ENCODE assay signal across 1 cellular context in the genomic region with DNA sequence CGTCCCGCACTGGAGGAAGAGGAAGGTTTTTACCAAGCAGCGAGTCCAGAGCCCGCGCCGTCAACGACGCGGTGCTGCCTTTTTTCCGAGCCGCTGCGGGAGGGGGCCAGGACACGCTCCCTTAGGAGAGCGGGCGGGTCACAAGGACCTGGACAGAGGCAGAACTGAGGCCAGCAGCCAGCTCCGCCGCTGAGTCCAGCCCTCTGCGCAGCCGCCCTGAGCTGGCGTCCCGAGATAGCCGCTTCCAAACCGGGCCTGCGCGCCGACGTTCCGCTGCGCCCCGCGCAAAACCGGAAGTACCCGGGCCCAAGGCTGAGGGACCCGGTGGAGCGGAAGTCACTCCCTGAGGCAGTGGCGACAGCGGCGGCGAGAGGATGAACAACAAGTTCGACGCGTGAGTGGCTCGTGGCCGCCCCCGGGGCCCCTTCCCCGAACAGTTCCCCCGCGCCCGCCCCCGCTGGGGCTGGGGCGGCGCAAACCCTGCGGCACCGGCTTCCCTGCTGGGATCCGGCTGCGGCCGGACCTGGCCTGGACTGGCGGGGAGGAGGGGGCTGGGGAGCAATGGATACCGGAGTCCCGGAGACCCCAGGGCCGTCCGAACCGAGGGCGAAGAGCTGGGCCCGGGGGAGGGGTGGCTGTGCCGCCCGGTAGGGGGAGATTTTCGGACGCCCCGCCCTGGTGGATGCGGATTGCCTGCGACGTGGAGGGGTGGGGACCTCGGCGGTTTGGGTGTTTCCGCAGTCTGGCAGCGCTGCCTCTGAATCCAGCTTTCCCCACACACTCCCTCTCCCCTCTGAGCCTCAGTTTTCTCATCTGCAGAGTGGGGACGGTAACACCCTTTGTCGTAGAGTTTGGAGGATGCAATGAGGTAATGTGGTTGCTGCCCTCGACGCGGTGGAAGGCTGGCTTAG.
TF ChIP-seq lines count a peak whose summit lies in the region.

A gene with protein sequence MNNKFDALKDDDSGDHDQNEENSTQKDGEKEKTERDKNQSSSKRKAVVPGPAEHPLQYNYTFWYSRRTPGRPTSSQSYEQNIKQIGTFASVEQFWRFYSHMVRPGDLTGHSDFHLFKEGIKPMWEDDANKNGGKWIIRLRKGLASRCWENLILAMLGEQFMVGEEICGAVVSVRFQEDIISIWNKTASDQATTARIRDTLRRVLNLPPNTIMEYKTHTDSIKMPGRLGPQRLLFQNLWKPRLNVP (plus strand): TSS at position 339 of the 911 bp plus-strand sequence. CDS start 36 bp downstream, at position 375.
A gene (minus strand): TSS at position 207 of the 911 bp plus-strand sequence. CDS start 675 bp downstream, outside the sequence.

TF ChIP-seq in HepG2, 621 proteins besides CTCF, POLR2A, EP300 and RAD21 (continued from another document and continues in another):
- TF ChIP-seq, protein P1, sequence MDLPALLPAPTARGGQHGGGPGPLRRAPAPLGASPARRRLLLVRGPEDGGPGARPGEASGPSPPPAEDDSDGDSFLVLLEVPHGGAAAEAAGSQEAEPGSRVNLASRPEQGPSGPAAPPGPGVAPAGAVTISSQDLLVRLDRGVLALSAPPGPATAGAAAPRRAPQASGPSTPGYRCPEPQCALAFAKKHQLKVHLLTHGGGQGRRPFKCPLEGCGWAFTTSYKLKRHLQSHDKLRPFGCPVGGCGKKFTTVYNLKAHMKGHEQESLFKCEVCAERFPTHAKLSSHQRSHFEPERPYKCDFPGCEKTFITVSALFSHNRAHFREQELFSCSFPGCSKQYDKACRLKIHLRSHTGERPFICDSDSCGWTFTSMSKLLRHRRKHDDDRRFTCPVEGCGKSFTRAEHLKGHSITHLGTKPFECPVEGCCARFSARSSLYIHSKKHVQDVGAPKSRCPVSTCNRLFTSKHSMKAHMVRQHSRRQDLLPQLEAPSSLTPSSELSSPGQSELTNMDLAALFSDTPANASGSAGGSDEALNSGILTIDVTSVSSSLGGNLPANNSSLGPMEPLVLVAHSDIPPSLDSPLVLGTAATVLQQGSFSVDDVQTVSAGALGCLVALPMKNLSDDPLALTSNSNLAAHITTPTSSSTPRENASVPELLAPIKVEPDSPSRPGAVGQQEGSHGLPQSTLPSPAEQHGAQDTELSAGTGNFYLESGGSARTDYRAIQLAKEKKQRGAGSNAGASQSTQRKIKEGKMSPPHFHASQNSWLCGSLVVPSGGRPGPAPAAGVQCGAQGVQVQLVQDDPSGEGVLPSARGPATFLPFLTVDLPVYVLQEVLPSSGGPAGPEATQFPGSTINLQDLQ (CRISPR knock-in tag; IDR thresholded peaks at IDR 0.05) = peak; percentile 99
- peak; percentile 82 for TF ChIP-seq ZNF354B (CRISPR knock-in tag; IDR thresholded peaks at IDR 0.05)
- peak; percentile 31; the same call in 1 of the 2 replicates for TF ChIP-seq ZC3H4 (CRISPR knock-in tag; IDR thresholded peaks at IDR 0.05; ENCODE audit: borderline replicate concordance)
- peak; percentile 75 for TF ChIP-seq TBL1XR1 (IDR thresholded peaks at IDR 0.05; ENCODE audit: borderline replicate concordance, low read length, partially characterized antibody)
- TF ChIP-seq BHLHE40 (IDR thresholded peaks at IDR 0.05; ENCODE audit: low read length) = peak; percentile 94
- peak; percentile 99 for TF ChIP-seq YEATS2 (CRISPR knock-in tag; IDR thresholded peaks at IDR 0.05; ENCODE audit: borderline replicate concordance)
- TF ChIP-seq ZNF788 (CRISPR knock-in tag; IDR thresholded peaks at IDR 0.05; ENCODE audit: borderline replicate concordance) = peak; percentile 99; the same call in 1 of the 2 replicates
- TF ChIP-seq, protein P2, sequence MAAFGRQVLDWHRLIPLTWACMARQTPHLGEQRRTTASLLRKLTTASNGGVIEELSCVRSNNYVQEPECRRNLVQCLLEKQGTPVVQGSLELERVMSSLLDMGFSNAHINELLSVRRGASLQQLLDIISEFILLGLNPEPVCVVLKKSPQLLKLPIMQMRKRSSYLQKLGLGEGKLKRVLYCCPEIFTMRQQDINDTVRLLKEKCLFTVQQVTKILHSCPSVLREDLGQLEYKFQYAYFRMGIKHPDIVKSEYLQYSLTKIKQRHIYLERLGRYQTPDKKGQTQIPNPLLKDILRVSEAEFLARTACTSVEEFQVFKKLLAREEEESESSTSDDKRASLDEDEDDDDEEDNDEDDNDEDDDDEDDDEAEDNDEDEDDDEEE (CRISPR knock-in tag; IDR thresholded peaks at IDR 0.05) = peak; percentile 100
- TF ChIP-seq, protein P3, sequence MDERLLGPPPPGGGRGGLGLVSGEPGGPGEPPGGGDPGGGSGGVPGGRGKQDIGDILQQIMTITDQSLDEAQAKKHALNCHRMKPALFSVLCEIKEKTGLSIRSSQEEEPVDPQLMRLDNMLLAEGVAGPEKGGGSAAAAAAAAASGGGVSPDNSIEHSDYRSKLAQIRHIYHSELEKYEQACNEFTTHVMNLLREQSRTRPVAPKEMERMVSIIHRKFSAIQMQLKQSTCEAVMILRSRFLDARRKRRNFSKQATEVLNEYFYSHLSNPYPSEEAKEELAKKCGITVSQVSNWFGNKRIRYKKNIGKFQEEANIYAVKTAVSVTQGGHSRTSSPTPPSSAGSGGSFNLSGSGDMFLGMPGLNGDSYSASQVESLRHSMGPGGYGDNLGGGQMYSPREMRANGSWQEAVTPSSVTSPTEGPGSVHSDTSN (CRISPR knock-in tag; IDR thresholded peaks at IDR 0.05) = 0 out of 2 replicates have a peak, but pooled peaks have one; percentile 37
- TF ChIP-seq CBFB (CRISPR knock-in tag; IDR thresholded peaks at IDR 0.05) = peak; percentile 97
- TF ChIP-seq RELA (CRISPR knock-in tag; IDR thresholded peaks at IDR 0.05) = no peak; the same call in 1 of the 2 replicates
- TF ChIP-seq ZNF296 (CRISPR knock-in tag; conservative IDR thresholded peaks at IDR 0.05) = peak; percentile 38; the same call in 1 of the 2 replicates
- TF ChIP-seq ZNF510 (CRISPR knock-in tag; IDR thresholded peaks at IDR 0.05; ENCODE audit: low read depth) = peak; percentile 94
- no peak for TF ChIP-seq ZNF207 (IDR thresholded peaks at IDR 0.05; ENCODE audit: borderline replicate concordance)
- TF ChIP-seq AKAP8 (CRISPR knock-in tag; IDR thresholded peaks at IDR 0.05) = peak; percentile 88
- peak; percentile 98 for TF ChIP-seq ZNF160 (CRISPR knock-in tag; IDR thresholded peaks at IDR 0.05)
- TF ChIP-seq ZNF768 (CRISPR knock-in tag; IDR thresholded peaks at IDR 0.05) = peak; percentile 89
- TF ChIP-seq, protein P4, sequence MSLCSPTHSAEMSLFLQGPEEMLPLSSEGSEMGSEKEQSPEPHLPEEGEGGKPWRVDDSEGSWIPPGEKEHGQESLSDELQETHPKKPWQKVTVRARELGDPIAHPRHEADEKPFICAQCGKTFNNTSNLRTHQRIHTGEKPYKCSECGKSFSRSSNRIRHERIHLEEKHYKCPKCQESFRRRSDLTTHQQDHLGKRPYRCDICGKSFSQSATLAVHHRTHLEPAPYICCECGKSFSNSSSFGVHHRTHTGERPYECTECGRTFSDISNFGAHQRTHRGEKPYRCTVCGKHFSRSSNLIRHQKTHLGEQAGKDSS (CRISPR knock-in tag; IDR thresholded peaks at IDR 0.05; ENCODE audit: borderline replicate concordance, low read depth) = peak; percentile 99
- TF ChIP-seq CREB1 (IDR thresholded peaks at IDR 0.05) = peak; percentile 74
- TF ChIP-seq CREB1 (CRISPR knock-in tag; IDR thresholded peaks at IDR 0.05) = peak; percentile 59; the same call in 1 of the 2 replicates
- TF ChIP-seq, protein P5, sequence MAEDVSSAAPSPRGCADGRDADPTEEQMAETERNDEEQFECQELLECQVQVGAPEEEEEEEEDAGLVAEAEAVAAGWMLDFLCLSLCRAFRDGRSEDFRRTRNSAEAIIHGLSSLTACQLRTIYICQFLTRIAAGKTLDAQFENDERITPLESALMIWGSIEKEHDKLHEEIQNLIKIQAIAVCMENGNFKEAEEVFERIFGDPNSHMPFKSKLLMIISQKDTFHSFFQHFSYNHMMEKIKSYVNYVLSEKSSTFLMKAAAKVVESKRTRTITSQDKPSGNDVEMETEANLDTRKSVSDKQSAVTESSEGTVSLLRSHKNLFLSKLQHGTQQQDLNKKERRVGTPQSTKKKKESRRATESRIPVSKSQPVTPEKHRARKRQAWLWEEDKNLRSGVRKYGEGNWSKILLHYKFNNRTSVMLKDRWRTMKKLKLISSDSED (CRISPR knock-in tag; IDR thresholded peaks at IDR 0.05) = peak; percentile 92; the same call in 1 of the 2 replicates
- TF ChIP-seq, protein P6, sequence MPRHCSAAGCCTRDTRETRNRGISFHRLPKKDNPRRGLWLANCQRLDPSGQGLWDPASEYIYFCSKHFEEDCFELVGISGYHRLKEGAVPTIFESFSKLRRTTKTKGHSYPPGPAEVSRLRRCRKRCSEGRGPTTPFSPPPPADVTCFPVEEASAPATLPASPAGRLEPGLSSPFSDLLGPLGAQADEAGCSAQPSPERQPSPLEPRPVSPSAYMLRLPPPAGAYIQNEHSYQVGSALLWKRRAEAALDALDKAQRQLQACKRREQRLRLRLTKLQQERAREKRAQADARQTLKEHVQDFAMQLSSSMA (CRISPR knock-in tag; IDR thresholded peaks at IDR 0.05) = peak; percentile 97
- no peak for TF ChIP-seq RBM22 (optimal IDR thresholded peaks at IDR 0.05; ENCODE audit: low read length)
- TF ChIP-seq ZNF317 (CRISPR knock-in tag; IDR thresholded peaks at IDR 0.05) = peak; percentile 94
- TF ChIP-seq, protein P7, sequence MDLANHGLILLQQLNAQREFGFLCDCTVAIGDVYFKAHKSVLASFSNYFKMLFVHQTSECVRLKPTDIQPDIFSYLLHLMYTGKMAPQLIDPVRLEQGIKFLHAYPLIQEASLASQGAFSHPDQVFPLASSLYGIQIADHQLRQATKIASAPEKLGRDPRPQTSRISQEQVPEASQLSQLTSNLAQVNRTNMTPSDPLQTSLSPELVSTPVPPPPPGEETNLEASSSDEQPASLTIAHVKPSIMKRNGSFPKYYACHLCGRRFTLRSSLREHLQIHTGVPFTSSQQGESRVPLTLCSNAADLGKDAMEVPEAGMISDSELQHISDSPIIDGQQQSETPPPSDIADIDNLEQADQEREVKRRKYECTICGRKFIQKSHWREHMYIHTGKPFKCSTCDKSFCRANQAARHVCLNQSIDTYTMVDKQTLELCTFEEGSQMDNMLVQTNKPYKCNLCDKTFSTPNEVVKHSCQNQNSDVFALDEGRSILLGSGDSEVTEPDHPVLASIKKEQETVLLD (CRISPR knock-in tag; IDR thresholded peaks at IDR 0.05; ENCODE audit: low read depth) = peak; percentile 97
- TF ChIP-seq ZFP36L2 (CRISPR knock-in tag; IDR thresholded peaks at IDR 0.05) = peak; percentile 95; the same call in 1 of the 2 replicates
- peak; percentile 94 for TF ChIP-seq ZNF816 (CRISPR knock-in tag; IDR thresholded peaks at IDR 0.05; ENCODE audit: borderline replicate concordance)
- peak; percentile 66; the same call in 1 of the 2 replicates for TF ChIP-seq SP5 (CRISPR knock-in tag; IDR thresholded peaks at IDR 0.05; ENCODE audit: borderline replicate concordance, low read depth)
- TF ChIP-seq ISL2 (CRISPR knock-in tag; IDR thresholded peaks at IDR 0.05) = peak; percentile 92
- TF ChIP-seq SALL2 (CRISPR knock-in tag; IDR thresholded peaks at IDR 0.05) = peak; percentile 98
- TF ChIP-seq NBN (conservative IDR thresholded peaks at IDR 0.05) = no peak
- TF ChIP-seq, protein P8, sequence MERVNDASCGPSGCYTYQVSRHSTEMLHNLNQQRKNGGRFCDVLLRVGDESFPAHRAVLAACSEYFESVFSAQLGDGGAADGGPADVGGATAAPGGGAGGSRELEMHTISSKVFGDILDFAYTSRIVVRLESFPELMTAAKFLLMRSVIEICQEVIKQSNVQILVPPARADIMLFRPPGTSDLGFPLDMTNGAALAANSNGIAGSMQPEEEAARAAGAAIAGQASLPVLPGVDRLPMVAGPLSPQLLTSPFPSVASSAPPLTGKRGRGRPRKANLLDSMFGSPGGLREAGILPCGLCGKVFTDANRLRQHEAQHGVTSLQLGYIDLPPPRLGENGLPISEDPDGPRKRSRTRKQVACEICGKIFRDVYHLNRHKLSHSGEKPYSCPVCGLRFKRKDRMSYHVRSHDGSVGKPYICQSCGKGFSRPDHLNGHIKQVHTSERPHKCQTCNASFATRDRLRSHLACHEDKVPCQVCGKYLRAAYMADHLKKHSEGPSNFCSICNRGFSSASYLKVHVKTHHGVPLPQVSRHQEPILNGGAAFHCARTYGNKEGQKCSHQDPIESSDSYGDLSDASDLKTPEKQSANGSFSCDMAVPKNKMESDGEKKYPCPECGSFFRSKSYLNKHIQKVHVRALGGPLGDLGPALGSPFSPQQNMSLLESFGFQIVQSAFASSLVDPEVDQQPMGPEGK (CRISPR knock-in tag; IDR thresholded peaks at IDR 0.05) = peak; percentile 99
- 0 out of 2 replicates have a peak, but pooled peaks have one; percentile 18 for TF ChIP-seq ZNF737 (CRISPR knock-in tag; IDR thresholded peaks at IDR 0.05; ENCODE audit: borderline replicate concordance)
- TF ChIP-seq, protein P9, sequence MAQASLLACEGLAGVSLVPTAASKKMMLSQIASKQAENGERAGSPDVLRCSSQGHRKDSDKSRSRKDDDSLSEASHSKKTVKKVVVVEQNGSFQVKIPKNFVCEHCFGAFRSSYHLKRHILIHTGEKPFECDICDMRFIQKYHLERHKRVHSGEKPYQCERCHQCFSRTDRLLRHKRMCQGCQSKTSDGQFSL (CRISPR knock-in tag; IDR thresholded peaks at IDR 0.05) = peak; percentile 30
- TF ChIP-seq FOXP1 (IDR thresholded peaks at IDR 0.05) = no peak
- peak; percentile 52 for TF ChIP-seq FOXP1 (CRISPR knock-in tag; IDR thresholded peaks at IDR 0.05)
- no peak for TF ChIP-seq CENPX (CRISPR knock-in tag; IDR thresholded peaks at IDR 0.05)
- TF ChIP-seq ZNF292 (CRISPR knock-in tag; IDR thresholded peaks at IDR 0.05; ENCODE audit: borderline replicate concordance, low read depth) = peak; percentile 66; the same call in 1 of the 2 replicates
- peak; percentile 93 for TF ChIP-seq FOXK1 (CRISPR knock-in tag; IDR thresholded peaks at IDR 0.05; ENCODE audit: borderline replicate concordance, low read depth)
- TF ChIP-seq PTBP1 (IDR thresholded peaks at IDR 0.05; ENCODE audit: low read depth, low read length, poor library complexity, severe bottlenecking) = no peak
- TF ChIP-seq, protein P10, sequence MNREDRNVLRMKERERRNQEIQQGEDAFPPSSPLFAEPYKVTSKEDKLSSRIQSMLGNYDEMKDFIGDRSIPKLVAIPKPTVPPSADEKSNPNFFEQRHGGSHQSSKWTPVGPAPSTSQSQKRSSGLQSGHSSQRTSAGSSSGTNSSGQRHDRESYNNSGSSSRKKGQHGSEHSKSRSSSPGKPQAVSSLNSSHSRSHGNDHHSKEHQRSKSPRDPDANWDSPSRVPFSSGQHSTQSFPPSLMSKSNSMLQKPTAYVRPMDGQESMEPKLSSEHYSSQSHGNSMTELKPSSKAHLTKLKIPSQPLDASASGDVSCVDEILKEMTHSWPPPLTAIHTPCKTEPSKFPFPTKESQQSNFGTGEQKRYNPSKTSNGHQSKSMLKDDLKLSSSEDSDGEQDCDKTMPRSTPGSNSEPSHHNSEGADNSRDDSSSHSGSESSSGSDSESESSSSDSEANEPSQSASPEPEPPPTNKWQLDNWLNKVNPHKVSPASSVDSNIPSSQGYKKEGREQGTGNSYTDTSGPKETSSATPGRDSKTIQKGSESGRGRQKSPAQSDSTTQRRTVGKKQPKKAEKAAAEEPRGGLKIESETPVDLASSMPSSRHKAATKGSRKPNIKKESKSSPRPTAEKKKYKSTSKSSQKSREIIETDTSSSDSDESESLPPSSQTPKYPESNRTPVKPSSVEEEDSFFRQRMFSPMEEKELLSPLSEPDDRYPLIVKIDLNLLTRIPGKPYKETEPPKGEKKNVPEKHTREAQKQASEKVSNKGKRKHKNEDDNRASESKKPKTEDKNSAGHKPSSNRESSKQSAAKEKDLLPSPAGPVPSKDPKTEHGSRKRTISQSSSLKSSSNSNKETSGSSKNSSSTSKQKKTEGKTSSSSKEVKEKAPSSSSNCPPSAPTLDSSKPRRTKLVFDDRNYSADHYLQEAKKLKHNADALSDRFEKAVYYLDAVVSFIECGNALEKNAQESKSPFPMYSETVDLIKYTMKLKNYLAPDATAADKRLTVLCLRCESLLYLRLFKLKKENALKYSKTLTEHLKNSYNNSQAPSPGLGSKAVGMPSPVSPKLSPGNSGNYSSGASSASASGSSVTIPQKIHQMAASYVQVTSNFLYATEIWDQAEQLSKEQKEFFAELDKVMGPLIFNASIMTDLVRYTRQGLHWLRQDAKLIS (CRISPR knock-in tag; IDR thresholded peaks at IDR 0.05) = peak; percentile 45; the same call in 1 of the 2 replicates
- no peak for TF ChIP-seq ZNF326 (CRISPR knock-in tag; IDR thresholded peaks at IDR 0.05; ENCODE audit: borderline replicate concordance)
